6 cellular contexts compared by ENCODE assay signal in the genomic region with DNA sequence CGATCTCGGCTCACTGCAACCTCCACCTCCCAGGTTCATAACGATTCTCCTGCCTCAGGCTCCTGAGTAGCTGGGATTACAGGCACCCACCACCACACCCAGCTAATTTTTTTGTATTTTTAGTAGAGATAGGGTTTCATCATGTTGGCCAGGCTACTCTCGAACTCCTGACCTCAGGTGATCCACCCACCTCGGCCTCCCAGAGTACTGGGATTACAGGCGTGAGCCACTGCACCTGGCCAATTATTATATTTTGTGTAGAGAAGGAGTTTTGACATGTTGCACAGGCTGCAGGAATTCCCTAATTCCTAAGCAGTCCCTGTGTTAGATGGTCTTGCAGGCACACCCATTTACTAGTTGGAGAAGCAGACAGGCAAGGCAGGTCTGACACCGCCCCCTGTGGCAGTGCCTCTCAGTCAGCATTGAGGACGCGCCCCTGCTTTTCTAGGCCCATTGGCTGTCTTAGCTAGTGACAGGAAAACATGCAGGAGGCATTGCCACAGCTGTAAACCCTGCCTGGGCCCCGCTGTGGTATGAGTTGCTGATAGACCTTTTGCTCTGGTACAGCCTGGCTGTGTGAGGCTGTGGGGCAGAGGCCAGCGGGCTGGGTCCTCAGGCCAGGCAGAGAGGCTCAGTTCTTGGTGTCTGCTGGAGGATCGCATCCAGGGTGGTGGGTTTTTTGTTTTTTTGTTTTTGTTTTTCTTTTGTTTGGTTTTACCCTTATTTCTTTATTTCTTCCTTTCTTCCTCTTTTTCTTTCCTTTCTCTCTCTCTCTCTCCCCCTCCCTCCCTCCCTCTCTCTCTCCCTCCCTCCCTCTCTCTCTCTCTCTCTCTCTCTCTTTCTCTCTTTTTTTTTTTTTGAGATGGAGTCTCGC. TPM values are rescaled to one million over a fixed set of nuclear protein-coding genes. Genes with fewer than 3 reads are reported as not detected.
DNase-seq lines count a peak whose midpoint lies in the region; ATAC-seq and TF ChIP-seq lines count a peak whose summit lies in the region.
"Not testable (repeated sequence)": the region's sequence is repeated elsewhere in the genome, so short reads cannot be mapped to it uniquely, and the experiment has no call there.

No MANE protein-coding gene starts in this region.

- not testable (repeated sequence) for H3K36me3 ChIP-seq in SU-DHL-6 (ENCODE audit: low read length)
- H3K36me3 ChIP-seq in left ventricle myocardium inferior (peaks cover 36% of the 10 kb centered on the region), spleen (peaks cover 0 to 46% (median 0%) of the 10 kb centered on the region in 6 donors)

- H3K27me3 ChIP-seq in SU-DHL-6 (ENCODE audit: low read length); left ventricle myocardium inferior (ENCODE audit: low read depth); spleen (replicated peaks in 1 of 7): not testable (repeated sequence)

- H3K4me1 ChIP-seq in left ventricle myocardium inferior = peaks cover 50% of the 10 kb centered on the region
- peaks cover 8 to 59% (median 30%) of the 10 kb centered on the region in 6 donors for H3K4me1 ChIP-seq in spleen

- H4K20me1 ChIP-seq in SU-DHL-6 (ENCODE audit: low read depth, low read length) = not testable (repeated sequence)

- H3K27ac ChIP-seq in SU-DHL-6 (ENCODE audit: low read depth, low read length) (peak overlapping the region; percentile 51), left ventricle myocardium inferior (replicated peaks) (peak overlapping the region; percentile 1), spleen (peak overlapping the region; percentile 11 to 79 (median 66))

- not testable (repeated sequence) for H3K4me3 ChIP-seq in SU-DHL-6 (ENCODE audit: insufficient read depth, low read length, poor library complexity, severe bottlenecking); left ventricle myocardium inferior; spleen

- TF ChIP-seq POLR2A in spleen (IDR thresholded peaks at IDR 0.05) = not testable (repeated sequence)

- peak; percentile 52 for ATAC-seq in HG03108 (IDR thresholded peaks at IDR 0.05; ENCODE audit: unreplicated experiment)

- 52 to 69% (median 60%) methylated on average over 10 to 13 of the region's 13 CpGs for WGBS in spleen, 5 donors

- DNase-seq in AG08395 (ENCODE audit: low spot score) (peak; percentile 60), left ventricle myocardium inferior (peak; percentile 56), spleen (peak; percentile 91)
- DNase-seq in activated naive CD4-positive, alpha-beta T cell treated with Interleukin-2 at 50 U/mL for 16 hours = peak; percentile 72

- H3K79me2 ChIP-seq in SU-DHL-6 (ENCODE audit: insufficient read depth, low read length) = peaks cover 51% of the 10 kb centered on the region

- not testable (repeated sequence) for H3K9ac ChIP-seq in SU-DHL-6 (ENCODE audit: low read length)

- H3F3A ChIP-seq in SU-DHL-6 (ENCODE audit: insufficient read depth) = not testable (repeated sequence)

- TF ChIP-seq CTCF in SU-DHL-6 (IDR thresholded peaks at IDR 0.05; ENCODE audit: insufficient read depth, low read length, poor library complexity, severe bottlenecking) (peak; percentile 18), left ventricle myocardium inferior (IDR thresholded peaks at IDR 0.05; ENCODE audit: borderline replicate concordance) (peak; percentile 43), spleen (IDR thresholded peaks at IDR 0.05 in 8 of 11, conservative IDR thresholded peaks at IDR 0.05 in 3 of 11) (peak in 7 of 11 experiments; percentile 33 to 70 (median 43))

- not testable (repeated sequence) for H3K9me3 ChIP-seq in SU-DHL-6 (ENCODE audit: insufficient read depth, low read length); left ventricle myocardium inferior (replicated peaks); spleen

- H3K9me2 ChIP-seq in SU-DHL-6 (replicated peaks; ENCODE audit: insufficient read depth, low read length) = not testable (repeated sequence)

- intact Hi-C loops in left ventricle myocardium inferior (cut with micrococcal nuclease); spleen (cut with DNase I; ENCODE audit: low total_unique reads): not testable (repeated sequence)

- not testable (repeated sequence) for H3K4me2 ChIP-seq in SU-DHL-6 (ENCODE audit: low read depth, low read length, poor library complexity, severe bottlenecking)

- H2AFZ ChIP-seq in SU-DHL-6 (ENCODE audit: low read depth, low read length, severe bottlenecking) = not testable (repeated sequence)

RNA-seq across cellular contexts. Expression of gene NDUFB7, which starts 20.5 kb away (rescaled TPM):
- 501 TPM for total RNA-seq in left ventricle myocardium inferior
- total RNA-seq in spleen = 100 to 1,000 TPM in 3 of 7 donors, 10 to 100 TPM in 4; 77.2 to 185 (median 92.3) TPM
- polyA plus RNA-seq in spleen = 100 to 1,000 TPM; 283 to 374 (median 336) TPM

RNA-seq across cellular contexts. Expression of gene TECR, which starts 22.0 kb away (rescaled TPM):
- total RNA-seq in left ventricle myocardium inferior (69.3 TPM), spleen (10 to 100 TPM; 51.6 to 92.2 (median 60.9) TPM)
- 10 to 100 TPM; 75.8 to 89.0 (median 76.6) TPM for polyA plus RNA-seq in spleen

RNA-seq across cellular contexts. Expression of gene CLEC17A, which starts 31.5 kb away (rescaled TPM):
- not detected for total RNA-seq in left ventricle myocardium inferior
- total RNA-seq in spleen = 10 to 100 TPM; 17.9 to 40.1 (median 23.6) TPM
- 10 to 100 TPM; 20.1 to 47.6 (median 23.3) TPM for polyA plus RNA-seq in spleen

RNA-seq across cellular contexts. Expression of gene DNAJB1, which starts 33.2 kb away (rescaled TPM):
- total RNA-seq in left ventricle myocardium inferior (48.7 TPM), spleen (100 to 1,000 TPM in 1 of 7 donors, 10 to 100 TPM in 6; 33.9 to 157 (median 43.0) TPM)
- polyA plus RNA-seq in spleen = 10 to 100 TPM; 12.6 to 29.4 (median 19.7) TPM

RNA-seq across cellular contexts. Expression of gene GIPC1, which starts 55.4 kb away (rescaled TPM):
- total RNA-seq in left ventricle myocardium inferior = 45.5 TPM
- 10 to 100 TPM; 17.1 to 40.4 (median 21.7) TPM for total RNA-seq in spleen
- polyA plus RNA-seq in spleen = 10 to 100 TPM; 30.0 to 58.1 (median 31.3) TPM

Comparison
In these comparisons a context has a peak if more than half of its experiments do, and no peak if none do; other contexts are left out.
1. H3K27ac ChIP-seq: peak in every context shown above with its lines; median percentile 66 in spleen; 51 in SU-DHL-6; 1 in left ventricle myocardium inferior.
2. RNA of gene CLEC17A, which starts 31.5 kb away (total RNA-seq): 17.9 to 40.1 TPM in spleen; not detected in left ventricle myocardium inferior (single experiment); every median in the first group is over 10 times any median in the second.
3. Peak in every context shown above with its lines, with median percentiles within 50 percentile points of each other: DNase-seq and CTCF ChIP-seq.